In the genomic region with DNA sequence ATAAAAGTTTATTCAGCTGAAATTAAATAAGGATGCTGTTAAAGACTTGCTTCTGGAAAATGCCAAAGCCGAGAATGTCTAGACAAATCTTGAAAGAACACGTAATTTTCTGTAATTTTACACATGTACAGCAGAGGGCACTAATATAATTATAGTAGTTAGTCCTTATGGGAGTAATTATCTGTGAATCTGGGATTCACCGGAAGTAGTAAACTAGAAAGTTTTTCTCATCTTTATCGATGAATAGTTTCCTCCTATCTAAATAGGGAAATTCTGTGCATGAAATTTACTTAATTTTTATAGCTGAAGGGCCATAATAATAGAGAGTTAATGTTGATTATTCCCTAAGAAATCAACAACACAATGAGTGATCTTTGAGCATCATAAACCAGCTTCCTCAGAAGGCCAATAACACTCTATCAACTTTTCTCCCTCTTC, we compare ENCODE assay signal across 8 cellular contexts. TPM values are rescaled to one million over a fixed set of nuclear protein-coding genes. Genes with fewer than 3 reads are reported as not detected.
DNase-seq lines count a peak whose midpoint lies in the region; ATAC-seq, FAIRE-seq and TF ChIP-seq lines count a peak whose summit lies in the region.

No MANE protein-coding gene starts in this region.

- peak; percentile 59 for FAIRE-seq in A549 (lab: Jason Lieb, UNC)

- H3K27ac ChIP-seq in A549 = no peak overlapping the region
- no peak overlapping the region for H3K27ac ChIP-seq in CD8-positive, alpha-beta T cell (ENCODE audit: low read depth, low read length)

- peaks cover 4% of the 10 kb centered on the region for H3K9me3 Mint-ChIP-seq in CD8-positive, alpha-beta T cell
- peaks cover 3% of the 10 kb centered on the region for H3K9me3 Mint-ChIP-seq in activated T-helper 17 cell treated with anti-CD3 and anti-CD28 coated beads, Interleukin-2, amount 50 U/mL, for 72 hours

- H3K4me3 Mint-ChIP-seq in CD8-positive, alpha-beta T cell = no peak overlapping the region
- H3K4me3 Mint-ChIP-seq in activated T-helper 17 cell treated with anti-CD3 and anti-CD28 coated beads, Interleukin-2, amount 50 U/mL, for 72 hours = no peak overlapping the region

- no peak for TF ChIP-seq POLR2A in A549 (IDR thresholded peaks at IDR 0.05; ENCODE audit: low read length)

- 8% methylated on average over 4 of the region's 4 CpGs for WGBS in A549 (ENCODE audit: missing lambda C conversion rate)

- CTCF ChIA-PET in A549 (lab: Yijun Ruan, JAX) = interaction anchor here (0.7 to 2.5 kb wide), 21 partner anchors 8 to 1290 kb away, joined by 3 to 21 read pairs (median 3); no protein-coding TSS in a partner anchor
- CTCF ChIA-PET in CD8-positive, alpha-beta T cell (lab: Charles Lee) = no interaction called here

- DNase-seq in A549 (ENCODE audit: low read depth in 1 of 2, low spot score in 1 of 2) (peak; percentile 31 to 52), GM20000 (ENCODE audit: low spot score) (peak; percentile 33), NCI-H526 treated with DMSO at 0.1 percent for 48 hours (lab: John Stamatoyannopoulos, UW) (peak; percentile 36), choroid plexus epithelial cell (ENCODE audit: low read depth) (peak; percentile 67), midbrain (lab: John Stamatoyannopoulos, UW) (peak; percentile 49)
- no peak for DNase-seq in CD8-positive, alpha-beta T cell

- no peaks in the 10 kb centered on the region for H3K36me3 ChIP-seq in CD8-positive, alpha-beta T cell (ENCODE audit: insufficient read depth, low read length)

- intact Hi-C loops in CD8-positive, alpha-beta T cell (cut with DNase I, micrococcal nuclease) = no loop called here

- TF ChIP-seq EP300 in A549 (IDR thresholded peaks at IDR 0.05) = no peak

- H3K4me1 Mint-ChIP-seq in CD8-positive, alpha-beta T cell (ENCODE audit: low read depth) = no peaks in the 10 kb centered on the region
- no peaks in the 10 kb centered on the region for H3K4me1 Mint-ChIP-seq in activated T-helper 17 cell treated with anti-CD3 and anti-CD28 coated beads, Interleukin-2, amount 50 U/mL, for 72 hours

- H3K27me3 Mint-ChIP-seq in CD8-positive, alpha-beta T cell (ENCODE audit: low read depth) = no peaks in the 10 kb centered on the region
- no peaks in the 10 kb centered on the region for H3K27me3 Mint-ChIP-seq in activated T-helper 17 cell treated with anti-CD3 and anti-CD28 coated beads, Interleukin-2, amount 50 U/mL, for 72 hours

- H3K4me1 ChIP-seq in A549 = no peaks in the 10 kb centered on the region
- H3K4me1 ChIP-seq in CD8-positive, alpha-beta T cell (ENCODE audit: insufficient read depth, low read length) = no peaks in the 10 kb centered on the region

- no peaks in the 10 kb centered on the region for H3K9me3 ChIP-seq in A549
- H3K9me3 ChIP-seq in CD8-positive, alpha-beta T cell (ENCODE audit: low read length) = no peaks in the 10 kb centered on the region

- no peaks in the 10 kb centered on the region for H3K36me3 Mint-ChIP-seq in CD8-positive, alpha-beta T cell
- no peaks in the 10 kb centered on the region for H3K36me3 Mint-ChIP-seq in activated T-helper 17 cell treated with anti-CD3 and anti-CD28 coated beads, Interleukin-2, amount 50 U/mL, for 72 hours (ENCODE audit: low read depth)

- ATAC-seq in A549 (peak in 1 of 2 experiments; percentile 70; a peak in 3 of 6 replicates), GM19452 (IDR thresholded peaks at IDR 0.05; ENCODE audit: unreplicated experiment) (no peak)
- ATAC-seq in CD8-positive, alpha-beta T cell = no peak
- no peak for ATAC-seq in activated T-helper 17 cell treated with anti-CD3 and anti-CD28 coated beads, Interleukin-2, amount 50 U/mL, for 72 hours (replicated peaks)

- H3K4me2 ChIP-seq in A549 = peak overlapping the region; percentile 20; the same call in 1 of the 3 replicates

- no peak overlapping the region for H3K27ac Mint-ChIP-seq in CD8-positive, alpha-beta T cell
- H3K27ac Mint-ChIP-seq in activated T-helper 17 cell treated with anti-CD3 and anti-CD28 coated beads, Interleukin-2, amount 50 U/mL, for 72 hours = no peak overlapping the region

- POLR2A ChIA-PET in A549 (lab: Yijun Ruan, JAX) = no interaction called here
- POLR2A ChIA-PET in CD8-positive, alpha-beta T cell (lab: Charles Lee) = no interaction called here

- peak; percentile 62 to 65 for TF ChIP-seq RAD21 in A549 (conservative IDR thresholded peaks at IDR 0.05 in 1 of 2, IDR thresholded peaks at IDR 0.05 in 1 of 2)

- no peak overlapping the region for H3K4me3 ChIP-seq in A549
- H3K4me3 ChIP-seq in choroid plexus epithelial cell (ENCODE audit: low read depth, low read length) = no peak overlapping the region
- H3K4me3 ChIP-seq in CD8-positive, alpha-beta T cell (ENCODE audit: low read depth, low read length) = no peak overlapping the region

- TF ChIP-seq CTCF in A549 (IDR thresholded peaks at IDR 0.05) (peak; percentile 72), GM20000 (IDR thresholded peaks at IDR 0.05; ENCODE audit: extremely low read depth, missing control alignments) (peak; percentile 20), choroid plexus epithelial cell (conservative IDR thresholded peaks at IDR 0.05; ENCODE audit: low read depth, low read length) (no peak)
- TF ChIP-seq CTCF in CD8-positive, alpha-beta T cell (IDR thresholded peaks at IDR 0.05) = no peak

- no peaks in the 10 kb centered on the region for H3K27me3 ChIP-seq in CD8-positive, alpha-beta T cell (ENCODE audit: insufficient read depth, low read length)

TF ChIP-seq in A549, 52 proteins besides CTCF, POLR2A, EP300 and RAD21:
- TF ChIP-seq NR3C1 (IDR thresholded peaks at IDR 0.05) = no peak
- TF ChIP-seq BCL3 (IDR thresholded peaks at IDR 0.05) = no peak
- TF ChIP-seq GATA3 (IDR thresholded peaks at IDR 0.05; ENCODE audit: borderline replicate concordance) = no peak
- no peak for TF ChIP-seq CHD2 (IDR thresholded peaks at IDR 0.05; ENCODE audit: low read length, partially characterized antibody)
- TF ChIP-seq SMC3 (IDR thresholded peaks at IDR 0.05) = peak; percentile 74
- TF ChIP-seq POLR2AphosphoS2 (conservative IDR thresholded peaks at IDR 0.05; ENCODE audit: low read length) = no peak

RNA-seq across cellular contexts. Expression of gene CNTLN, which starts 18.4 kb away (rescaled TPM):
- polyA plus RNA-seq in A549 (2011; rRNA removed) (6.7 and 11.9 TPM in 2 replicates), A549 (2017; fragmentation: RNase III; extraction: RNeasy Plus Mini Kit Qiagen cat#74134 plus additional on column Dnase treatment) (8.1 to 8.5 TPM (median 8.2 TPM) in 3 replicates)
- polyA plus RNA-seq in A549 (2012; cell fraction: cytosol; rRNA removed) = 3.0 and 3.4 TPM in 2 replicates
- polyA plus RNA-seq in A549 (2012; cell fraction: nucleus; rRNA removed) = 2.6 and 3.1 TPM in 2 replicates
- 4.6 and 5.4 TPM in 2 replicates for polyA minus RNA-seq in A549 (2011; rRNA and poly(A)+ RNA removed)
- not detected for total RNA-seq in CD8-positive, alpha-beta T cell
- total RNA-seq in activated T-helper 17 cell treated with anti-CD3 and anti-CD28 coated beads, Interleukin-2, amount 50 U/mL, for 72 hours = 1 to 10 TPM; 1.2 to 2.1 TPM

Comparison
In these comparisons a context has a peak if more than half of its experiments do, and no peak if none do; other contexts are left out.
1. DNase-seq: peak in A549 (2 of 2), GM20000 (single experiment), NCI-H526 treated with DMSO at 0.1 percent for 48 hours (single experiment), choroid plexus epithelial cell (single experiment) and midbrain (single experiment); none in CD8-positive, alpha-beta T cell (0 of 7).
2. CTCF ChIP-seq: peak in A549 (single experiment) and GM20000 (single experiment); none in choroid plexus epithelial cell (single experiment) and CD8-positive, alpha-beta T cell (single experiment).